10 cellular contexts compared by ENCODE assay signal in the genomic region with DNA sequence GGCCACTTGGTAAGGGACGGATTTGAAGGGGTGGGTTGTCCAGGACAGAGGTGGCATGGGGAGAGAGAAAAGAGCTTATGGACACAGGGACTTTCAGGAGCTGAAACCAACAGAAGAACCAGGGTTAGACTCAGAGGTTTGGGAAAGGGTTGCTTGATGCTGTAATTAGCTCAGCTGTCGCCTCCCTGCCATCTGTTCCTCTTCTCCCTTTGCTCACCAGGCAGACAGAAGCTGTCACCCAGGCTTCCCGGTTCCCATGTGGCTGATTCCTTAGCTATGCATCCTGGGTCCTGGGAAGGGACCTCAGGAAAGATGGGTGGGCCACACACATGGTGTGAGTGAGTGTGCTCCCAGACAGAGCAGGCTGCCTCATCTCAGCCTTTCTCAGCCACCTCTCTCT. TPM values are rescaled to one million over a fixed set of nuclear protein-coding genes. Genes with fewer than 3 reads are reported as not detected.
DNase-seq lines count a peak whose midpoint lies in the region; ATAC-seq and TF ChIP-seq lines count a peak whose summit lies in the region.
"Had no signal": no experiment of that assay in that cellular context is flagged by ENCODE, and none has a peak within 500 bp of the region (broad histone marks: within the 10 kb centered on the region; RNA-seq: fewer than 3 reads in every experiment).

No MANE protein-coding gene starts in this region.

- H4K20me1 ChIP-seq in osteoblast (ENCODE audit: insufficient read depth, low read length) = peaks cover 60% of the 10 kb centered on the region

- no peak overlapping the region for H2AFZ ChIP-seq in osteoblast (ENCODE audit: low read length)

- peaks cover 96% of the 10 kb centered on the region for H3K79me2 ChIP-seq in osteoblast (ENCODE audit: insufficient read depth, low read length)

- intact Hi-C loops in MCF 10A (cut with micrococcal nuclease) (no loop called here), Calu3 (cut with micrococcal nuclease; ENCODE audit: unreplicated experiment) (no loop called here)

- no peaks in the 10 kb centered on the region for H3K9me3 ChIP-seq in CD8-positive, alpha-beta memory T cell (ENCODE audit: low read length)
- H3K9me3 ChIP-seq in osteoblast (ENCODE audit: low read depth, low read length) = no peaks in the 10 kb centered on the region

- H3K27me3 ChIP-seq in CD8-positive, alpha-beta memory T cell (ENCODE audit: insufficient read depth, low read length, poor library complexity, severe bottlenecking) = no peaks in the 10 kb centered on the region
- H3K27me3 ChIP-seq in osteoblast (ENCODE audit: insufficient read depth, low read length) = no peaks in the 10 kb centered on the region

- peaks cover 8% of the 10 kb centered on the region for H3K4me1 ChIP-seq in CD8-positive, alpha-beta memory T cell (ENCODE audit: insufficient read depth, low read length)
- peaks cover 21% of the 10 kb centered on the region for H3K4me1 ChIP-seq in osteoblast (ENCODE audit: insufficient read depth, low read length)

- no peak overlapping the region for H3K4me3 Mint-ChIP-seq in CD8-positive, alpha-beta memory T cell
- H3K4me3 Mint-ChIP-seq in MCF 10A (ENCODE audit: unreplicated experiment) (no peak overlapping the region), Calu3 (ENCODE audit: low read depth, unreplicated experiment) (no peak overlapping the region)

- no peak overlapping the region for H3K4me2 ChIP-seq in osteoblast (ENCODE audit: insufficient read depth, low read length)

- ATAC-seq in esophagus mucosa (peak; percentile 26), HG03571 (IDR thresholded peaks at IDR 0.05; ENCODE audit: unreplicated experiment) (no peak)

- peaks cover 0 to 56% (median 8%) of the 10 kb centered on the region in 3 donors for H3K36me3 Mint-ChIP-seq in CD8-positive, alpha-beta memory T cell
- H3K36me3 Mint-ChIP-seq in MCF 10A (ENCODE audit: insufficient read depth, unreplicated experiment) (peaks cover 34% of the 10 kb centered on the region), Calu3 (ENCODE audit: insufficient read depth, unreplicated experiment) (peaks cover 22% of the 10 kb centered on the region)

- H3K27ac Mint-ChIP-seq in CD8-positive, alpha-beta memory T cell = peak overlapping the region in 7 of 8 donors; percentile 6 to 92 (median 63)
- no peak overlapping the region for H3K27ac Mint-ChIP-seq in MCF 10A (ENCODE audit: low read depth, unreplicated experiment)
- H3K27ac Mint-ChIP-seq in Calu3 (ENCODE audit: unreplicated experiment) = no peak overlapping the region

- CTCF ChIA-PET in CD8-positive, alpha-beta memory T cell (lab: Charles Lee) = no interaction called here
- CTCF ChIA-PET in MCF 10A (lab: Yijun Ruan, JAX) (interaction anchor here (0.5 kb wide), 1 partner anchor 39 kb away, joined by 3 read pairs; no protein-coding TSS in a partner anchor), Calu3 (lab: Charles Lee) (interaction anchor here (0.8 to 1.3 kb wide), 2 partner anchors 14 to 81 kb away, joined by 3 to 4 read pairs; partner anchors contain the start of genes PTPN23 and SCAP)

- no TSS peak for BruUV-seq in MCF 10A (replicated peaks; lab: Mats Ljungman, UMichigan)
- BruUV-seq in Calu3 (replicated peaks; lab: Mats Ljungman, UMichigan) = no TSS peak

- TF ChIP-seq CTCF in osteoblast (IDR thresholded peaks at IDR 0.05; ENCODE audit: extremely low read depth, low read depth, low read length) = no peak
- no peak for TF ChIP-seq CTCF in MCF 10A (IDR thresholded peaks at IDR 0.05; ENCODE audit: unreplicated experiment)
- no peak for TF ChIP-seq CTCF in Calu3 (IDR thresholded peaks at IDR 0.05; ENCODE audit: unreplicated experiment)

- POLR2A ChIA-PET in CD8-positive, alpha-beta memory T cell (lab: Charles Lee) = no interaction called here
- POLR2A ChIA-PET in MCF 10A (lab: Yijun Ruan, JAX) = interaction anchor here (0.9 kb wide), 1 partner anchor 14 kb away, joined by 3 read pairs; the partner anchor contains the start of gene PTPN23

- no peak overlapping the region for H3K4me3 ChIP-seq in CD8-positive, alpha-beta memory T cell (ENCODE audit: low read length)
- no peak overlapping the region for H3K4me3 ChIP-seq in osteoblast (ENCODE audit: insufficient read depth, low read length)

- no peak for DNase-seq in CD8-positive, alpha-beta memory T cell
- DNase-seq in NCI-H82 (lab: John Stamatoyannopoulos, UW) = peak; percentile 93
- no peak for DNase-seq in osteoblast (ENCODE audit: insufficient read length, low spot score, missing footprints)
- no peak for DNase-seq in AML-193 (lab: John Stamatoyannopoulos, UW)
- no peak for DNase-seq in MCF 10A (ENCODE audit: unreplicated experiment)
- no peak for DNase-seq in Calu3
- DNase-seq: midbrain, SHP77 treated with DMSO at 0.1 percent for 48 hours had no signal

- no peaks in the 10 kb centered on the region for H3K9me3 Mint-ChIP-seq in CD8-positive, alpha-beta memory T cell
- H3K9me3 Mint-ChIP-seq in MCF 10A (ENCODE audit: unreplicated experiment) (no peaks in the 10 kb centered on the region), Calu3 (ENCODE audit: low read depth, unreplicated experiment) (no peaks in the 10 kb centered on the region)

- H3K27ac ChIP-seq in CD8-positive, alpha-beta memory T cell (ENCODE audit: low read depth, low read length) = no peak overlapping the region
- H3K27ac ChIP-seq in osteoblast (ENCODE audit: low read depth, low read length) = peak overlapping the region; percentile 47

- peaks cover 25 to 56% (median 41%) of the 10 kb centered on the region in 3 donors for H3K4me1 Mint-ChIP-seq in CD8-positive, alpha-beta memory T cell
- H3K4me1 Mint-ChIP-seq in MCF 10A (ENCODE audit: insufficient read depth, unreplicated experiment) (peaks cover 7% of the 10 kb centered on the region), Calu3 (ENCODE audit: low read depth, unreplicated experiment) (peaks cover 17% of the 10 kb centered on the region)

- peaks cover 15% of the 10 kb centered on the region for H3K36me3 ChIP-seq in CD8-positive, alpha-beta memory T cell (ENCODE audit: insufficient read depth, low read length)
- peaks cover 15% of the 10 kb centered on the region for H3K36me3 ChIP-seq in osteoblast (ENCODE audit: insufficient read depth, low read length)

- no peaks in the 10 kb centered on the region for H3K27me3 Mint-ChIP-seq in CD8-positive, alpha-beta memory T cell
- H3K27me3 Mint-ChIP-seq in MCF 10A (ENCODE audit: insufficient read depth, unreplicated experiment) = no peaks in the 10 kb centered on the region
- H3K27me3 Mint-ChIP-seq in Calu3 (ENCODE audit: unreplicated experiment) = no peaks in the 10 kb centered on the region

RNA-seq across cellular contexts. Expression of gene PTPN23, which starts 14.0 kb away (rescaled TPM):
- 10 to 100 TPM; 30.5 to 36.1 TPM for total RNA-seq in CD8-positive, alpha-beta memory T cell
- 4.4 TPM for polyA plus RNA-seq in CD8-positive, alpha-beta memory T cell
- total RNA-seq in esophagus mucosa = 26.1 TPM
- total RNA-seq in osteoblast = 22.4 and 30.0 TPM in 2 replicates
- 44.5 and 46.9 TPM in 2 replicates for total RNA-seq in MCF 10A (2022)
- total RNA-seq in Calu3 (2022) = 49.7 and 57.6 TPM in 2 replicates

Comparison
In these comparisons a context has a peak if more than half of its experiments do, and no peak if none do; other contexts are left out.
1. H3K27ac Mint-ChIP-seq: peak in CD8-positive, alpha-beta memory T cell (7 of 8); none in MCF 10A (single experiment) and Calu3 (single experiment).